In the genomic region with DNA sequence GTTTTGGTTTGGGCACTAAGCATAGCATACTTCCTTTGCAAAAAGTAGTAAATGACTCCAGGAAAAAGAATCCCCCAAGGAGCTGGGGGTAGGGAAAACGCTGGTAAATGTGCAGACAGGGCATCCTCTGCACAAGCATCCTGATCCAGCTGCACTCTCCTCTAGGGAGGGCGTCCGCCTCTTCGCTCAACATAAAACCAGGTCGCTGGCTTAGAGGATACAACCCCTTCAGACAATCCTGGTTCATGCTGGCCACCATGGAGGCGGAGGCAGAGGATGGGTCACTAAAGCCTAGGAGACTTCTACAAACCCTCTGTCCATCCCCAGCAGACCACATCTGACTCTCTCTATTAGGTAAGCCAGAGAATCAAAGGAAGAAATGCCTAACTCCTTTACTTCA, we compare ENCODE assay signal across 16 cellular contexts. TPM values are rescaled to one million over a fixed set of nuclear protein-coding genes. Genes with fewer than 3 reads are reported as not detected.
DNase-seq lines count a peak whose midpoint lies in the region; ATAC-seq, FAIRE-seq and TF ChIP-seq lines count a peak whose summit lies in the region.
"Had no signal": no experiment of that assay in that cellular context is flagged by ENCODE, and none has a peak within 500 bp of the region (broad histone marks: within the 10 kb centered on the region; RNA-seq: fewer than 3 reads in every experiment).

No MANE protein-coding gene starts in this region.

- TF ChIP-seq EP300 in HepG2 (IDR thresholded peaks at IDR 0.05; ENCODE audit: low read depth in 2 of 2, low read length in 2 of 2) (no peak), HepG2 (CRISPR knock-in tag; IDR thresholded peaks at IDR 0.05; ENCODE audit: borderline replicate concordance) (no peak)

- H3K27ac ChIP-seq in liver (ENCODE audit: low read depth in 1 of 2, low read length in 2 of 2) (peak overlapping the region; percentile 39 to 50), HepG2 (ENCODE audit: extremely low read length, insufficient read depth, low read length) (no peak overlapping the region), hepatocyte (peak overlapping the region; percentile 17)

- H3K36me3 ChIP-seq in liver (ENCODE audit: control insufficient read depth in 4 of 4, insufficient read depth in 3 of 4, low read depth in 1 of 4, low read length in 3 of 4) = peaks cover 4 to 72% (median 55%) of the 10 kb centered on the region in 4 donors
- H3K36me3 ChIP-seq in HepG2 (replicated peaks in 1 of 2; ENCODE audit: control insufficient read depth in 1 of 2, insufficient read depth in 2 of 2, low read length in 2 of 2) = peaks cover 0 to 20% of the 10 kb centered on the region in 2 experiments; a peak in 2 of 5 replicates
- H3K36me3 ChIP-seq in hepatocyte (replicated peaks; ENCODE audit: insufficient read depth, low read depth) = no peaks in the 10 kb centered on the region

- no peak overlapping the region for H2AFZ ChIP-seq in HepG2 (ENCODE audit: low read length)
- no peak overlapping the region for H2AFZ ChIP-seq in hepatocyte

- H3K9me2 ChIP-seq in hepatocyte (replicated peaks; ENCODE audit: insufficient read depth) = no peaks in the 10 kb centered on the region

- H3K4me2 ChIP-seq in HepG2 (ENCODE audit: low read depth, low read length) = no peak overlapping the region
- no peak overlapping the region for H3K4me2 ChIP-seq in hepatocyte

- DNase-seq in HepG2 (ENCODE audit: low spot score) = no peak
- DNase-seq in hepatocyte (ENCODE audit: low spot score) = no peak
- peak; percentile 57 for DNase-seq in sciatic nerve (ENCODE audit: low spot score)
- no peak for DNase-seq in ACHN
- no peak for DNase-seq in GF-D8 (lab: John Stamatoyannopoulos, UW)
- DNase-seq in DMS153 (lab: John Stamatoyannopoulos, UW) = no peak
- DNase-seq: activated T-cell treated with anti-CD3 and anti-CD28 coated beads, Interleukin-2, amount 50 U/mL, for 48 hours; AML-193; central memory CD4-positive, alpha-beta T cell; NCI-H1092; NCI-H748 treated with DMSO at 0.1 percent for 48 hours had no signal

- H3K4me3 ChIP-seq in liver (ENCODE audit: low read depth in 1 of 3, low read length in 3 of 3) = no peak overlapping the region
- no peak overlapping the region for H3K4me3 ChIP-seq in HepG2 (replicated peaks in 1 of 3; ENCODE audit: insufficient read depth in 1 of 3, low read depth in 2 of 3, low read length in 3 of 3)
- H3K4me3 ChIP-seq in hepatocyte = no peak overlapping the region

- in situ Hi-C loops in HepG2 (cut with HindIII; ENCODE audit: extremely low pct_ligation_motif_present, low pct_unique_long_range_greater_than_20kb) (no loop called here), ACHN (cut with HindIII; ENCODE audit: low pct_ligation_motif_present, low pct_unique_long_range_greater_than_20kb, low sequenced_read_pairs) (no loop called here)

- H3K79me2 ChIP-seq in HepG2 (ENCODE audit: insufficient read depth, low read length) (no peaks in the 10 kb centered on the region), hepatocyte (no peaks in the 10 kb centered on the region)

- intact Hi-C loops in HepG2 (cut with micrococcal nuclease; ENCODE audit: unreplicated experiment) (no loop called here), sciatic nerve (cut with DNase I) (no loop called here)

- no TSS peak for BruUV-seq in HepG2 (replicated peaks; lab: Mats Ljungman, UMichigan)

- H3K4me1 ChIP-seq in liver (ENCODE audit: control insufficient read depth in 4 of 4, insufficient read depth in 4 of 4, low read length in 3 of 4) (peaks cover 0 to 9% (median 0%) of the 10 kb centered on the region in 4 donors), HepG2 (ENCODE audit: insufficient read depth, low read length) (peaks cover 9% of the 10 kb centered on the region; the same call in 1 of the 2 replicates), hepatocyte (ENCODE audit: insufficient read depth) (peaks cover 24% of the 10 kb centered on the region)

- no peaks in the 10 kb centered on the region for H3K27me3 ChIP-seq in liver (ENCODE audit: control insufficient read depth in 4 of 4, insufficient read depth in 4 of 4, low read length in 3 of 4)
- no peaks in the 10 kb centered on the region for H3K27me3 ChIP-seq in HepG2 (ENCODE audit: control insufficient read depth in 1 of 2, insufficient read depth in 2 of 2, low read length in 2 of 2)
- H3K27me3 ChIP-seq in hepatocyte = no peaks in the 10 kb centered on the region

- no peaks in the 10 kb centered on the region for H4K20me1 ChIP-seq in HepG2 (ENCODE audit: insufficient read depth, low read length)
- no peaks in the 10 kb centered on the region for H4K20me1 ChIP-seq in hepatocyte (ENCODE audit: insufficient read depth, poor library complexity, severe bottlenecking)

- no peak for FAIRE-seq in HepG2 (lab: Jason Lieb, UNC)
- FAIRE-seq: islet of Langerhans, urothelium cell line had no signal

- H3K9ac ChIP-seq in liver (ENCODE audit: low read depth in 1 of 2, low read length in 2 of 2) (no peak overlapping the region), HepG2 (ENCODE audit: insufficient read depth, low read depth, low read length) (no peak overlapping the region)

- POLR2A ChIA-PET in HepG2 (lab: Yijun Ruan, JAX) = no interaction called here

- CTCF ChIA-PET in HepG2 (lab: Yijun Ruan, JAX; ENCODE audit: low intra/inter-chr PET ratio, low total read pairs) = no interaction called here

- TF ChIP-seq CTCF in liver (IDR thresholded peaks at IDR 0.05; ENCODE audit: low read depth, low read length, missing input control) (no peak), HepG2 (CRISPR knock-in tag; IDR thresholded peaks at IDR 0.05) (no peak), hepatocyte (IDR thresholded peaks at IDR 0.05; ENCODE audit: poor library complexity) (no peak)

- no peak for ATAC-seq in HepG2
- no peak for ATAC-seq in sciatic nerve
- ATAC-seq in GM18909 (IDR thresholded peaks at IDR 0.05; ENCODE audit: poor library complexity, unreplicated experiment) = no peak
- ATAC-seq: WTC11 had no signal

- 82% methylated on average over 6 of the region's 6 CpGs for WGBS in liver
- 77% methylated on average over 6 of the region's 6 CpGs for WGBS in HepG2 (ENCODE audit: low lambda C conversion rate)
- WGBS in hepatocyte (ENCODE audit: low lambda C conversion rate, missing lambda C conversion rate) = 77% methylated on average over 6 of the region's 6 CpGs

- H3K9me3 ChIP-seq in liver (ENCODE audit: control insufficient read depth in 4 of 4, low read length in 3 of 4) (no peaks in the 10 kb centered on the region), HepG2 (ENCODE audit: low read length) (no peaks in the 10 kb centered on the region), hepatocyte (ENCODE audit: low read depth) (no peaks in the 10 kb centered on the region)

- TF ChIP-seq POLR2A in HepG2 (IDR thresholded peaks at IDR 0.05; ENCODE audit: insufficient read depth in 1 of 2, low read depth in 2 of 2, low read length in 2 of 2) = no peak

- TF ChIP-seq RAD21 in liver (IDR thresholded peaks at IDR 0.05) = no peak
- TF ChIP-seq RAD21 in HepG2 (CRISPR knock-in tag; IDR thresholded peaks at IDR 0.05) = no peak

RNA-seq across cellular contexts. Expression of a gene that starts 14.2 kb away (rescaled TPM):
- total RNA-seq in liver = 10 to 100 TPM; 19.7 to 32.3 TPM
- 10 to 100 TPM in 1 of 2 donors, 1 to 10 TPM in 1; 7.3 to 12.7 TPM for polyA plus RNA-seq in liver
- total RNA-seq in HepG2 (2016; rRNA removed; fragmentation: Illumina TruSeq; extraction: Trizol) = 6.8 and 13.8 TPM in 2 replicates
- 7.8 and 8.9 TPM in 2 replicates for total RNA-seq in HepG2 (2016; cell fraction: cytosol; rRNA removed; fragmentation: Illumina TruSeq; extraction: Trizol; ENCODE audit: low read depth)
- total RNA-seq in HepG2 (2016; cell fraction: insoluble cytoplasmic fraction; rRNA removed; fragmentation: Illumina TruSeq; extraction: Trizol) = 8.1 and 12.0 TPM in 2 replicates
- 6.1 and 6.3 TPM in 2 replicates for total RNA-seq in HepG2 (2016; cell fraction: membrane; rRNA removed; fragmentation: Illumina TruSeq; extraction: Trizol)
- total RNA-seq in HepG2 (2016; cell fraction: nucleus; rRNA removed; fragmentation: Illumina TruSeq; extraction: Trizol) = 16.5 and 17.3 TPM in 2 replicates
- polyA plus RNA-seq in HepG2 (2011; rRNA removed) = 13.4 and 14.4 TPM in 2 replicates
- polyA plus RNA-seq in HepG2 (2011; cell fraction: cytosol; rRNA removed) = 6.8 and 10.0 TPM in 2 replicates
- polyA plus RNA-seq in HepG2 (2011; cell fraction: nucleus; rRNA removed) = 63.6 and 86.3 TPM in 2 replicates
- 4.8 and 7.7 TPM in 2 replicates for polyA plus RNA-seq in HepG2 (2012)
- polyA plus RNA-seq in HepG2 (2016; cell fraction: cytosol; fragmentation: Illumina TruSeq; extraction: Trizol; ENCODE audit: low read depth) = 1.6 and 1.8 TPM in 2 replicates
- polyA plus RNA-seq in HepG2 (2016; cell fraction: insoluble cytoplasmic fraction; fragmentation: Illumina TruSeq; extraction: Trizol; ENCODE audit: low read depth) = 7.1 and 8.6 TPM in 2 replicates
- 3.0 and 4.2 TPM in 2 replicates for polyA plus RNA-seq in HepG2 (2016; cell fraction: membrane; fragmentation: Illumina TruSeq; extraction: Trizol; ENCODE audit: low read depth)
- polyA plus RNA-seq in HepG2 (2016; cell fraction: nucleus; fragmentation: Illumina TruSeq; extraction: Trizol; ENCODE audit: insufficient read depth, low read depth) = 59.8 and 63.8 TPM in 2 replicates
- 16.5 and 37.7 TPM in 2 replicates for polyA minus RNA-seq in HepG2 (2011; rRNA and poly(A)+ RNA removed; ENCODE audit: low replicate concordance)
- polyA minus RNA-seq in HepG2 (2011; cell fraction: cytosol; rRNA and poly(A)+ RNA removed) = 3.3 and 6.0 TPM in 2 replicates
- 13.0 and 13.4 TPM in 2 replicates for polyA minus RNA-seq in HepG2 (2011; cell fraction: nucleus; rRNA and poly(A)+ RNA removed)
- 21.9 and 25.9 TPM in 2 replicates for total RNA-seq in hepatocyte
- polyA plus RNA-seq in hepatocyte = 33.0 and 33.2 TPM in 2 replicates
- 68.7 TPM for total RNA-seq in sciatic nerve

RNA-seq across cellular contexts. Expression of a gene that starts 14.8 kb away (rescaled TPM):
- total RNA-seq in liver = 1 to 10 TPM; 6.0 to 6.1 TPM
- 1 to 10 TPM; 4.6 to 6.2 TPM for polyA plus RNA-seq in liver
- 10.7 and 12.4 TPM in 2 replicates for total RNA-seq in HepG2 (2016; rRNA removed; fragmentation: Illumina TruSeq; extraction: Trizol)
- 4.7 and 5.5 TPM in 2 replicates for total RNA-seq in HepG2 (2016; cell fraction: cytosol; rRNA removed; fragmentation: Illumina TruSeq; extraction: Trizol; ENCODE audit: low read depth)
- total RNA-seq in HepG2 (2016; cell fraction: insoluble cytoplasmic fraction; rRNA removed; fragmentation: Illumina TruSeq; extraction: Trizol) = 10.0 and 10.5 TPM in 2 replicates
- 8.0 and 9.2 TPM in 2 replicates for total RNA-seq in HepG2 (2016; cell fraction: membrane; rRNA removed; fragmentation: Illumina TruSeq; extraction: Trizol)
- 11.2 and 11.4 TPM in 2 replicates for total RNA-seq in HepG2 (2016; cell fraction: nucleus; rRNA removed; fragmentation: Illumina TruSeq; extraction: Trizol)
- 12.6 and 12.8 TPM in 2 replicates for polyA plus RNA-seq in HepG2 (2011; rRNA removed)
- polyA plus RNA-seq in HepG2 (2011; cell fraction: cytosol; rRNA removed) = 5.0 and 8.9 TPM in 2 replicates
- 20.8 and 21.2 TPM in 2 replicates for polyA plus RNA-seq in HepG2 (2011; cell fraction: nucleus; rRNA removed)
- polyA plus RNA-seq in HepG2 (2012) = 9.1 and 10.6 TPM in 2 replicates
- 2.7 and 3.1 TPM in 2 replicates for polyA plus RNA-seq in HepG2 (2016; cell fraction: cytosol; fragmentation: Illumina TruSeq; extraction: Trizol; ENCODE audit: low read depth)
- 10.6 and 13.7 TPM in 2 replicates for polyA plus RNA-seq in HepG2 (2016; cell fraction: insoluble cytoplasmic fraction; fragmentation: Illumina TruSeq; extraction: Trizol; ENCODE audit: low read depth)
- 4.7 and 5.8 TPM in 2 replicates for polyA plus RNA-seq in HepG2 (2016; cell fraction: membrane; fragmentation: Illumina TruSeq; extraction: Trizol; ENCODE audit: low read depth)
- polyA plus RNA-seq in HepG2 (2016; cell fraction: nucleus; fragmentation: Illumina TruSeq; extraction: Trizol; ENCODE audit: insufficient read depth, low read depth) = 26.2 and 27.4 TPM in 2 replicates
- 20.7 and 43.7 TPM in 2 replicates for polyA minus RNA-seq in HepG2 (2011; rRNA and poly(A)+ RNA removed; ENCODE audit: low replicate concordance)
- 10.5 and 12.9 TPM in 2 replicates for polyA minus RNA-seq in HepG2 (2011; cell fraction: cytosol; rRNA and poly(A)+ RNA removed)
- polyA minus RNA-seq in HepG2 (2011; cell fraction: nucleus; rRNA and poly(A)+ RNA removed) = 18.7 and 20.5 TPM in 2 replicates
- total RNA-seq in hepatocyte = 11.1 and 12.5 TPM in 2 replicates
- polyA plus RNA-seq in hepatocyte = 26.2 and 27.0 TPM in 2 replicates
- 36.8 TPM for total RNA-seq in sciatic nerve

RNA-seq across cellular contexts. Expression of a gene that starts 18.5 kb away (rescaled TPM):
- 100 to 1,000 TPM in 1 of 2 donors, 1 to 10 TPM in 1; 7.4 to 168 TPM for total RNA-seq in liver
- 100 to 1,000 TPM in 1 of 2 donors, 10 to 100 TPM in 1; 24.6 to 309 TPM for polyA plus RNA-seq in liver
- 75.4 and 93.7 TPM in 2 replicates for total RNA-seq in HepG2 (2016; rRNA removed; fragmentation: Illumina TruSeq; extraction: Trizol)
- 15.8 and 16.5 TPM in 2 replicates for total RNA-seq in HepG2 (2016; cell fraction: cytosol; rRNA removed; fragmentation: Illumina TruSeq; extraction: Trizol; ENCODE audit: low read depth)
- 83.7 and 102 TPM in 2 replicates for total RNA-seq in HepG2 (2016; cell fraction: insoluble cytoplasmic fraction; rRNA removed; fragmentation: Illumina TruSeq; extraction: Trizol)
- 20.1 and 22.3 TPM in 2 replicates for total RNA-seq in HepG2 (2016; cell fraction: membrane; rRNA removed; fragmentation: Illumina TruSeq; extraction: Trizol)
- total RNA-seq in HepG2 (2016; cell fraction: nucleus; rRNA removed; fragmentation: Illumina TruSeq; extraction: Trizol) = 36.8 and 37.1 TPM in 2 replicates
- polyA plus RNA-seq in HepG2 (2011; rRNA removed) = 12.6 and 14.1 TPM in 2 replicates
- 11.6 and 11.8 TPM in 2 replicates for polyA plus RNA-seq in HepG2 (2011; cell fraction: cytosol; rRNA removed)
- 25.0 and 34.5 TPM in 2 replicates for polyA plus RNA-seq in HepG2 (2011; cell fraction: nucleus; rRNA removed)
- polyA plus RNA-seq in HepG2 (2012) = 3.6 and 5.8 TPM in 2 replicates
- 19.4 and 20.0 TPM in 2 replicates for polyA plus RNA-seq in HepG2 (2016; cell fraction: cytosol; fragmentation: Illumina TruSeq; extraction: Trizol; ENCODE audit: low read depth)
- 110 TPM in 2 replicates for polyA plus RNA-seq in HepG2 (2016; cell fraction: insoluble cytoplasmic fraction; fragmentation: Illumina TruSeq; extraction: Trizol; ENCODE audit: low read depth)
- 20.4 and 20.8 TPM in 2 replicates for polyA plus RNA-seq in HepG2 (2016; cell fraction: membrane; fragmentation: Illumina TruSeq; extraction: Trizol; ENCODE audit: low read depth)
- polyA plus RNA-seq in HepG2 (2016; cell fraction: nucleus; fragmentation: Illumina TruSeq; extraction: Trizol; ENCODE audit: insufficient read depth, low read depth) = 55.4 and 61.9 TPM in 2 replicates
- polyA minus RNA-seq in HepG2 (2011; rRNA and poly(A)+ RNA removed; ENCODE audit: low replicate concordance) = 1.5 and 8.0 TPM in 2 replicates
- polyA minus RNA-seq in HepG2 (2011; cell fraction: cytosol; rRNA and poly(A)+ RNA removed) = 2.4 and 3.3 TPM in 2 replicates
- polyA minus RNA-seq in HepG2 (2011; cell fraction: nucleus; rRNA and poly(A)+ RNA removed) = 5.0 and 7.5 TPM in 2 replicates
- total RNA-seq in hepatocyte = 126 and 150 TPM in 2 replicates
- polyA plus RNA-seq in hepatocyte = 94.0 and 113 TPM in 2 replicates
- total RNA-seq in sciatic nerve = 1,988 TPM

RNA-seq across cellular contexts. Expression of a gene that starts 39.1 kb away (rescaled TPM):
- total RNA-seq in liver (10 to 100 TPM; 21.7 to 42.9 TPM), HepG2 (2016; rRNA removed; fragmentation: Illumina TruSeq; extraction: Trizol) (6.8 and 11.5 TPM in 2 replicates), hepatocyte (27.1 and 32.0 TPM in 2 replicates), sciatic nerve (94.4 TPM)
- polyA plus RNA-seq in liver (10 to 100 TPM; 11.2 to 23.1 TPM), HepG2 (2011; rRNA removed) (26.8 and 28.0 TPM in 2 replicates), hepatocyte (16.7 and 19.9 TPM in 2 replicates)
- 8.7 and 10.3 TPM in 2 replicates for total RNA-seq in HepG2 (2016; cell fraction: cytosol; rRNA removed; fragmentation: Illumina TruSeq; extraction: Trizol; ENCODE audit: low read depth)
- total RNA-seq in HepG2 (2016; cell fraction: insoluble cytoplasmic fraction; rRNA removed; fragmentation: Illumina TruSeq; extraction: Trizol) = 6.4 and 12.0 TPM in 2 replicates
- total RNA-seq in HepG2 (2016; cell fraction: membrane; rRNA removed; fragmentation: Illumina TruSeq; extraction: Trizol) = 8.6 and 9.5 TPM in 2 replicates
- total RNA-seq in HepG2 (2016; cell fraction: nucleus; rRNA removed; fragmentation: Illumina TruSeq; extraction: Trizol) = 15.6 and 17.2 TPM in 2 replicates
- polyA plus RNA-seq in HepG2 (2011; cell fraction: cytosol; rRNA removed) = 10.5 and 14.3 TPM in 2 replicates
- 82.0 and 109 TPM in 2 replicates for polyA plus RNA-seq in HepG2 (2011; cell fraction: nucleus; rRNA removed)
- polyA plus RNA-seq in HepG2 (2012) = 15.1 and 15.4 TPM in 2 replicates
- polyA plus RNA-seq in HepG2 (2016; cell fraction: cytosol; fragmentation: Illumina TruSeq; extraction: Trizol; ENCODE audit: low read depth) = 1.9 and 2.2 TPM in 2 replicates
- polyA plus RNA-seq in HepG2 (2016; cell fraction: insoluble cytoplasmic fraction; fragmentation: Illumina TruSeq; extraction: Trizol; ENCODE audit: low read depth) = 7.8 and 8.9 TPM in 2 replicates
- 6.0 and 6.6 TPM in 2 replicates for polyA plus RNA-seq in HepG2 (2016; cell fraction: membrane; fragmentation: Illumina TruSeq; extraction: Trizol; ENCODE audit: low read depth)
- polyA plus RNA-seq in HepG2 (2016; cell fraction: nucleus; fragmentation: Illumina TruSeq; extraction: Trizol; ENCODE audit: insufficient read depth, low read depth) = 24.9 and 26.7 TPM in 2 replicates
- 25.1 and 71.4 TPM in 2 replicates for polyA minus RNA-seq in HepG2 (2011; rRNA and poly(A)+ RNA removed; ENCODE audit: low replicate concordance)
- polyA minus RNA-seq in HepG2 (2011; cell fraction: cytosol; rRNA and poly(A)+ RNA removed) = 11.7 and 19.1 TPM in 2 replicates
- polyA minus RNA-seq in HepG2 (2011; cell fraction: nucleus; rRNA and poly(A)+ RNA removed) = 32.3 and 34.8 TPM in 2 replicates

Comparison
In these comparisons a context has a peak if more than half of its experiments do, and no peak if none do; other contexts are left out.
1. RNA of a gene that starts 18.5 kb away (total RNA-seq): 1,988 TPM in sciatic nerve (single experiment); 7.4 to 168 TPM in liver, 126 to 150 TPM in hepatocyte and 15.8 to 102 TPM in HepG2; every median in the first group is over 10 times any median in the second.